ENCODE assay signal across 35 cellular contexts in the genomic region with DNA sequence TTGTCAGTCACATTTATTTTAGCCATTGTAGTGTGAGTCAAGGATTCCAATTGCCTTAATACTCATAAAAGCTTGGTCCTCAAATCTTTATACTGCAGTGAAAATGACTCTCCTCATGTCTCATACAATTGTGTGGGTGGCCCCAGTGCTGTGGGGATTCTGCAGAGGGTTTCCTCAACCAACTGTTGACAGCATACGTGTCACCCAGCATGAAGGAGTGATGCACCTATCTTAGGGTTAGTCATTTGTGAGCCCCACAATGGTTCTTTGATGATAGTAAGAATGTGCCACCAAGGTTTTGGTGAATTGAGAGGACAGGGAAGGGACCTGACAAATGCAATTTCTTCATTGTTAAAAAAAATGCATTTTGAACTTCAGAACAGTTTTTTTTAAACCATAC.
"Had no signal": no experiment of that assay in that cellular context is flagged by ENCODE, and none has a peak within 500 bp of the region (broad histone marks: within the 10 kb centered on the region; RNA-seq: fewer than 3 reads in every experiment).

No MANE protein-coding gene starts in this region.

- H3K27me3 ChIP-seq: adrenal gland, ascending aorta, cardiac muscle cell had no signal

- ATAC-seq: activated CD8-positive, alpha-beta memory T cell treated with anti-CD3 and anti-CD28 coated beads, Interleukin-2, amount 10 ng/mL, durations not matched to agents 7 days and 5 days; activated CD8-positive, alpha-beta T cell treated with anti-CD3 and anti-CD28 coated beads, Interleukin-2, amount 10 ng/mL, durations not matched to agents 7 days and 5 days; activated naive CD4-positive, alpha-beta T cell treated with anti-CD3 and anti-CD28 coated beads, Interleukin-2, amount 50 U/mL, for 72 hours had no signal

- DNase-seq: activated B cell treated with CpG ODN at 0.5 μM for 24 hours; activated CD4-positive, alpha-beta memory T cell treated with anti-CD3 and anti-CD28 coated beads, Interleukin-2, amount 10 ng/mL, durations not matched to agents 7 days and 5 days; activated CD4-positive, alpha-beta T cell treated with anti-CD3 and anti-CD28 coated beads for 48 hours; activated CD4-positive, alpha-beta T cell treated with anti-CD3 and anti-CD28 coated beads, Interleukin-2, amount 10 ng/mL, durations not matched to agents 7 days and 5 days; activated CD4-positive, alpha-beta T cell treated with anti-CD3 and anti-CD28 coated beads, Interleukin-2, amount 50 U/mL, for 48 hours; activated CD4-positive, CD25-positive, alpha-beta regulatory T cell treated with anti-CD3 and anti-CD28 coated beads, Interleukin-2, amount 50 U/mL, for 72 hours; activated CD8-positive, alpha-beta memory T cell treated with anti-CD3 and anti-CD28 coated beads for 24 hours; activated CD8-positive, alpha-beta memory T cell treated with anti-CD3 and anti-CD28 coated beads, Interleukin-2, amount 10 ng/mL, durations not matched to agents 7 days and 5 days; activated CD8-positive, alpha-beta memory T cell treated with anti-CD3 and anti-CD28 coated beads, Interleukin-2, amount 50 U/mL, for 48 hours; activated CD8-positive, alpha-beta T cell treated with anti-CD3 and anti-CD28 coated beads, Interleukin-2, amount 10 ng/mL, durations not matched to agents 7 days and 5 days; activated effector memory CD4-positive, alpha-beta T cell treated with anti-CD3 and anti-CD28 coated beads, Interleukin-2, amount 50 U/mL, for 16 hours; activated gamma-delta T cell treated with Interleukin-2 at 50 U/mL for 16 hours; activated naive CD4-positive, alpha-beta T cell; activated naive CD4-positive, alpha-beta T cell treated with anti-CD3 and anti-CD28 coated beads for 36 hours; activated naive CD4-positive, alpha-beta T cell treated with anti-CD3 and anti-CD28 coated beads, Interleukin-2, amount 50 U/mL, for 16 hours; activated naive CD8-positive, alpha-beta T cell treated with anti-CD3 and anti-CD28 coated beads for 36 hours; activated T-cell treated with anti-CD3 and anti-CD28 coated beads, Interleukin-2, amount 50 U/mL, for 24 hours; activated T-cell treated with anti-CD3 and anti-CD28 coated beads, Interleukin-2, amount 50 U/mL, for 48 hours; adrenal gland; amniotic stem cell; caudate nucleus; cerebellar nuclear complex; T-helper 1 cell; T-helper 2 cell; T-helper 9 cell had no signal

- FAIRE-seq: bronchial epithelial cell, TTC549 had no signal

- H3K4me1 ChIP-seq: adrenal gland, ascending aorta had no signal

- H3K36me3 Mint-ChIP-seq: activated CD8-positive, alpha-beta memory T cell treated with anti-CD3 and anti-CD28 coated beads, Interleukin-2, amount 10 ng/mL, durations not matched to agents 7 days and 5 days had no signal

- H3K27me3 Mint-ChIP-seq: activated B cell treated with CpG ODN at 0.5 μM for 24 hours; activated CD4-positive, alpha-beta memory T cell treated with anti-CD3 and anti-CD28 coated beads, Interleukin-2, amount 10 ng/mL, durations not matched to agents 7 days and 5 days; activated CD4-positive, alpha-beta T cell treated with anti-CD3 and anti-CD28 coated beads, Interleukin-2, amount 10 ng/mL, durations not matched to agents 7 days and 5 days; activated CD8-positive, alpha-beta memory T cell treated with anti-CD3 and anti-CD28 coated beads, Interleukin-2, amount 10 ng/mL, durations not matched to agents 7 days and 5 days; activated naive CD8-positive, alpha-beta T cell treated with anti-CD3 and anti-CD28 coated beads for 36 hours; activated T-cell treated with anti-CD3 and anti-CD28 coated beads, Interleukin-2, amount 50 U/mL, for 24 hours; central memory CD8-positive, alpha-beta T cell had no signal

- H3K9me3 ChIP-seq: adrenal gland, ascending aorta had no signal

- H3K27ac ChIP-seq: adrenal gland, ascending aorta, cardiac muscle cell, VCaP had no signal

- H3K27ac Mint-ChIP-seq: activated B cell treated with CpG ODN at 0.5 μM for 24 hours; activated CD4-positive, alpha-beta memory T cell treated with anti-CD3 and anti-CD28 coated beads, Interleukin-2, amount 10 ng/mL, durations not matched to agents 7 days and 5 days; activated CD4-positive, alpha-beta T cell treated with anti-CD3 and anti-CD28 coated beads, Interleukin-2, amount 10 ng/mL, durations not matched to agents 7 days and 5 days; activated CD8-positive, alpha-beta memory T cell treated with anti-CD3 and anti-CD28 coated beads, Interleukin-2, amount 10 ng/mL, durations not matched to agents 7 days and 5 days; activated CD8-positive, alpha-beta T cell treated with anti-CD3 and anti-CD28 coated beads, Interleukin-2, amount 10 ng/mL, durations not matched to agents 7 days and 5 days; activated naive CD4-positive, alpha-beta T cell treated with anti-CD3 and anti-CD28 coated beads for 36 hours; activated naive CD8-positive, alpha-beta T cell treated with anti-CD3 and anti-CD28 coated beads for 36 hours; activated T-cell treated with anti-CD3 and anti-CD28 coated beads, Interleukin-2, amount 50 U/mL, for 24 hours; brain; T-helper 1 cell treated with Interleukin-12 subunit alpha and Interleukin-12 subunit beta and Interleukin-4 antibody, amounts not matched to agents 30 μg/mL and 1 μg/mL, for 36 hours; T-helper 2 cell treated with Interferon-gamma antibody and Interleukin-4, amounts not matched to agents 5 μg/mL and 100 μg/mL, for 36 hours had no signal

- H3K4me3 Mint-ChIP-seq: activated B cell treated with CpG ODN at 0.5 μM for 24 hours; activated CD4-positive, alpha-beta memory T cell treated with anti-CD3 and anti-CD28 coated beads, Interleukin-2, amount 10 ng/mL, durations not matched to agents 7 days and 5 days; activated CD4-positive, alpha-beta T cell treated with anti-CD3 and anti-CD28 coated beads, Interleukin-2, amount 10 ng/mL, durations not matched to agents 7 days and 5 days; activated CD8-positive, alpha-beta memory T cell treated with anti-CD3 and anti-CD28 coated beads, Interleukin-2, amount 10 ng/mL, durations not matched to agents 7 days and 5 days; activated CD8-positive, alpha-beta T cell treated with anti-CD3 and anti-CD28 coated beads, Interleukin-2, amount 10 ng/mL, durations not matched to agents 7 days and 5 days; activated naive CD4-positive, alpha-beta T cell treated with anti-CD3 and anti-CD28 coated beads for 36 hours; activated naive CD8-positive, alpha-beta T cell treated with anti-CD3 and anti-CD28 coated beads for 36 hours; activated T-cell treated with anti-CD3 and anti-CD28 coated beads, Interleukin-2, amount 50 U/mL, for 24 hours; brain; central memory CD8-positive, alpha-beta T cell; T-helper 1 cell treated with Interleukin-12 subunit alpha and Interleukin-12 subunit beta and Interleukin-4 antibody, amounts not matched to agents 30 μg/mL and 1 μg/mL, for 36 hours; T-helper 2 cell treated with Interferon-gamma antibody and Interleukin-4, amounts not matched to agents 5 μg/mL and 100 μg/mL, for 36 hours had no signal

- H3K4me1 Mint-ChIP-seq: activated B cell treated with CpG ODN at 0.5 μM for 24 hours; activated CD4-positive, alpha-beta memory T cell treated with anti-CD3 and anti-CD28 coated beads, Interleukin-2, amount 10 ng/mL, durations not matched to agents 7 days and 5 days; activated CD4-positive, alpha-beta T cell treated with anti-CD3 and anti-CD28 coated beads, Interleukin-2, amount 10 ng/mL, durations not matched to agents 7 days and 5 days; activated CD8-positive, alpha-beta memory T cell treated with anti-CD3 and anti-CD28 coated beads, Interleukin-2, amount 10 ng/mL, durations not matched to agents 7 days and 5 days; activated naive CD8-positive, alpha-beta T cell treated with anti-CD3 and anti-CD28 coated beads for 36 hours; central memory CD8-positive, alpha-beta T cell had no signal

- H3K4me3 ChIP-seq: adrenal gland, ascending aorta, cardiac muscle cell had no signal

- H3K36me3 ChIP-seq: adrenal gland, ascending aorta, cardiac muscle cell had no signal
